6 cellular contexts compared by ENCODE assay signal in the genomic region with DNA sequence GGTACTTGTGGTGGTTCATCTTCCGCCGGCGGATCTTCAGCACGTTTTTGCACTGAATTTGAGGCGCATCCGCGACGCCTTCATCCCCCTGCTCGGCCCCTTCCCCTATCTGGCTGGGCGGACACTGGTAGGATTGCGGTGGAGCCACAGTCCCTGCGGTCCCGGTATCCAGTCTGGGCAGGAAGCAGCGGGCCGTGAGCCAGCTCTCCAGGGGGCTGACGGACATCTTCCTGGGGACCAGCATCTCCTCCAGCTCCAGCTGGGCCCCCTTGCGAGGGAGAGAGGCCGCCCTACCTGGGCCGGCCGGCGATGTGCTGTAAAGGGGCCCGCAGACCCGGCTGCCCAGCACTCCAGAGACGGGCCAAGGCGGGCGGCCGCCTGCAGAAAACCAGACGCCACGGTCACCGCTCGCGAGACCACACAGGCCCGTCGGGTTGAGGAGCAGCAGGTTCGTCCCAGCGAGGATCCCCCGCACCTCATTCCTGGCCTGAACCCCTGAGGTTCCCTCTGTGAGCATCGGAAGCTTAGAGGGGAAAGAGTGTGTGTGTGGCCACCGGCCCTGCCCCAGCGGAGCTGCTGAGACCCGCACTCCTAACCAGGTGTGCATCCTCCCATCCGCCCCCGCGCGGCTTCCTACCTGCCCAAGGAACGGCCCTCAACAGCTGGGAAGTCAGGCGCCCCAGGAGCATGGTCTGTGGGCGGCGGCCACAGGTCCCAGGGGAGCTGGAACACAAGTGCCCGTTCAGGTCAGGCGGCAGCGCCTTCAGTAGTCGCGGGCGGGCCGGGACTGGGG. TPM values are rescaled to one million over a fixed set of nuclear protein-coding genes. Genes with fewer than 3 reads are reported as not detected.
A peak's percentile ranks its signal among the peaks of the same experiment; 100 is the strongest.
DNase-seq lines count a peak whose midpoint lies in the region; ATAC-seq, FAIRE-seq and TF ChIP-seq lines count a peak whose summit lies in the region.

No MANE protein-coding gene starts in this region.

- no peak for DNase-seq in A549 (ENCODE audit: low read depth in 1 of 2, low spot score in 1 of 2)
- DNase-seq in mammary epithelial cell, result no peak
- no peak for DNase-seq in occipital lobe (lab: John Stamatoyannopoulos, UW)
- DNase-seq in NCI-H510A (lab: John Stamatoyannopoulos, UW), result no peak

- H3K79me2 ChIP-seq in mammary epithelial cell (ENCODE audit: insufficient read depth, low read length), result peaks cover 38% of the 10 kb centered on the region

- H3K4me2 ChIP-seq in A549 (peak overlapping the region; percentile 89), mammary epithelial cell (ENCODE audit: insufficient read depth, low read depth, low read length) (peak overlapping the region; percentile 99)

- no peak for TF ChIP-seq RAD21 in A549 (conservative IDR thresholded peaks at IDR 0.05 in 1 of 2, IDR thresholded peaks at IDR 0.05 in 1 of 2)

- H2AFZ ChIP-seq in mammary epithelial cell (ENCODE audit: low read depth, low read length) (peak overlapping the region; percentile 73), neuron (ENCODE audit: low read depth, low read length) (peak overlapping the region; percentile 9)

- no peak for TF ChIP-seq EP300 in A549 (IDR thresholded peaks at IDR 0.05)

- H3K9ac ChIP-seq in mammary epithelial cell (ENCODE audit: insufficient read depth, low read length), result peak overlapping the region; percentile 66

- H3K27me3 ChIP-seq in mammary epithelial cell (ENCODE audit: insufficient read depth, low read length) (no peaks in the 10 kb centered on the region), neuron (ENCODE audit: insufficient read depth, low read length) (no peaks in the 10 kb centered on the region)

- in situ Hi-C loops in mammary epithelial cell (cut with MboI; ENCODE audit: low sequenced_read_pairs in 2 of 2), result no loop called here

- ATAC-seq in A549 (peak; percentile 0 to 2; a peak in 2 of 6 replicates), HG02852 (IDR thresholded peaks at IDR 0.05; ENCODE audit: unreplicated experiment) (peak; percentile 2)

- no peak for FAIRE-seq in A549 (lab: Jason Lieb, UNC)

- TF ChIP-seq CTCF in A549 (IDR thresholded peaks at IDR 0.05) (no peak), mammary epithelial cell (conservative IDR thresholded peaks at IDR 0.05 in 1 of 2, IDR thresholded peaks at IDR 0.05 in 1 of 2; ENCODE audit: extremely low read depth in 1 of 2, insufficient read depth in 1 of 2, low read depth in 1 of 2, low read length in 2 of 2) (no peak)

- H3K9me3 ChIP-seq in A549 (no peaks in the 10 kb centered on the region), mammary epithelial cell (replicated peaks; ENCODE audit: insufficient read depth, low read length) (no peaks in the 10 kb centered on the region), neuron (ENCODE audit: low read length) (no peaks in the 10 kb centered on the region)

- H3K4me1 ChIP-seq in A549 (peaks cover 14% of the 10 kb centered on the region), mammary epithelial cell (ENCODE audit: insufficient read depth, low read length) (peaks cover 27% of the 10 kb centered on the region), neuron (ENCODE audit: insufficient read depth, low read length) (peaks cover 19% of the 10 kb centered on the region)

- intact Hi-C loops in mammary epithelial cell (cut with micrococcal nuclease), result loop anchor here (2.0 to 10.0 kb wide), 2 partner anchors 67 to 131 kb away; no protein-coding TSS in a partner anchor

- BruUV-seq in mammary epithelial cell (replicated peaks; lab: Mats Ljungman, UMichigan), result TSS peak; percentile 87

- dilution Hi-C loops in mammary epithelial cell (cut with HindIII; ENCODE audit: low sequenced_read_pairs), result loop anchor here (5.0 to 10.0 kb wide), 17 partner anchors 63 to 511 kb away; a partner anchor contains a TSS

- no peaks in the 10 kb centered on the region for H3K36me3 ChIP-seq in mammary epithelial cell (ENCODE audit: insufficient read depth, low read length)
- peaks cover 14% of the 10 kb centered on the region for H3K36me3 ChIP-seq in neuron (ENCODE audit: insufficient read depth, low read length)

- H3K4me3 ChIP-seq in A549 (peak overlapping the region; percentile 94), mammary epithelial cell (replicated peaks in 1 of 3; ENCODE audit: insufficient read depth in 1 of 3, low read depth in 2 of 3, low read length in 3 of 3) (peak overlapping the region; percentile 88 to 95 (median 92)), neuron (ENCODE audit: low read length) (peak overlapping the region; percentile 96)

- WGBS in A549 (ENCODE audit: missing lambda C conversion rate), result 56% methylated on average over 14 of the region's 56 CpGs
- 15% methylated on average over 41 of the region's 56 CpGs for WGBS in mammary epithelial cell (ENCODE audit: low coverage, missing lambda C conversion rate)

- POLR2A ChIA-PET in A549 (lab: Yijun Ruan, JAX), result interaction anchor here (2.3 kb wide), 1 partner anchor 25 kb away, joined by 20 read pairs; a partner anchor contains a TSS

- no peak for TF ChIP-seq POLR2A in A549 (IDR thresholded peaks at IDR 0.05; ENCODE audit: low read length)

- H3K27ac ChIP-seq in A549 (peak overlapping the region; percentile 96 to 98), mammary epithelial cell (ENCODE audit: insufficient read depth, low read depth, low read length) (peak overlapping the region; percentile 76)

- CTCF ChIA-PET in A549 (lab: Yijun Ruan, JAX) (interaction anchor here (1.3 to 3.2 kb wide), 8 partner anchors 9 to 130 kb away, joined by 3 to 35 read pairs (median 4); a partner anchor contains a TSS), mammary epithelial cell (lab: Charles Lee; ENCODE audit: low non-redundant PET) (interaction anchor here (0.8 kb wide), 1 partner anchor 25 kb away, joined by 3 read pairs; a partner anchor contains a TSS)

- no peaks in the 10 kb centered on the region for H4K20me1 ChIP-seq in mammary epithelial cell (ENCODE audit: insufficient read depth, low read length)

TF ChIP-seq in A549, 52 proteins besides CTCF, POLR2A, EP300 and RAD21:
- TF ChIP-seq HOXB5 (CRISPR knock-in tag; IDR thresholded peaks at IDR 0.05) (no peak), EHF (CRISPR knock-in tag; IDR thresholded peaks at IDR 0.05) (no peak), HOXA7 (CRISPR knock-in tag; IDR thresholded peaks at IDR 0.05) (no peak), ZC3H11A (IDR thresholded peaks at IDR 0.05) (no peak)

RNA-seq across cellular contexts. Expression of a gene that starts 0.7 kb away (rescaled TPM):
- polyA plus RNA-seq in A549 (2011; rRNA removed) (49.8 and 62.0 TPM in 2 replicates), A549 (2017; fragmentation: RNase III; extraction: RNeasy Plus Mini Kit Qiagen cat#74134 plus additional on column Dnase treatment) (97.2 to 102 TPM (median 97.9 TPM) in 3 replicates), mammary epithelial cell (125 TPM)
- 155 and 157 TPM in 2 replicates for polyA plus RNA-seq in A549 (2012; cell fraction: cytosol; rRNA removed)
- 96.0 and 111 TPM in 2 replicates for polyA plus RNA-seq in A549 (2012; cell fraction: nucleus; rRNA removed)
- 13.1 and 17.2 TPM in 2 replicates for polyA minus RNA-seq in A549 (2011; rRNA and poly(A)+ RNA removed)
- total RNA-seq in mammary epithelial cell (100 to 1,000 TPM in 1 of 2 donors, 10 to 100 TPM in 1; 85.0 to 167 TPM), occipital lobe (26.2 TPM)
- 47.4 TPM for polyA minus RNA-seq in mammary epithelial cell

RNA-seq across cellular contexts. Expression of a gene that starts 15.9 kb away (rescaled TPM):
- 0.07 and 0.12 TPM in 2 replicates for polyA plus RNA-seq in A549 (2011; rRNA removed)
- 0.15 and 0.21 TPM in 2 replicates for polyA plus RNA-seq in A549 (2012; cell fraction: cytosol; rRNA removed)
- 0.50 and 0.70 TPM in 2 replicates for polyA plus RNA-seq in A549 (2012; cell fraction: nucleus; rRNA removed)
- 0.09 to 0.22 TPM (median 0.13 TPM) in 3 replicates for polyA plus RNA-seq in A549 (2017; fragmentation: RNase III; extraction: RNeasy Plus Mini Kit Qiagen cat#74134 plus additional on column Dnase treatment)
- polyA minus RNA-seq in A549 (2011; rRNA and poly(A)+ RNA removed), result 0.19 TPM in 1 of 2 replicates, not detected in the other
- 1 to 10 TPM in 1 of 2 donors, not detected in 1; 6.2 TPM for total RNA-seq in mammary epithelial cell
- polyA plus RNA-seq in mammary epithelial cell, result 0.09 TPM
- polyA minus RNA-seq in mammary epithelial cell, result not detected
- 11.5 TPM for total RNA-seq in occipital lobe

RNA-seq across cellular contexts. Expression of a gene that starts 24.9 kb away (rescaled TPM):
- polyA plus RNA-seq in A549 (2011; rRNA removed), result 111 TPM in 2 replicates
- 63.8 and 64.7 TPM in 2 replicates for polyA plus RNA-seq in A549 (2012; cell fraction: cytosol; rRNA removed)
- 470 and 556 TPM in 2 replicates for polyA plus RNA-seq in A549 (2012; cell fraction: nucleus; rRNA removed)
- polyA plus RNA-seq in A549 (2017; fragmentation: RNase III; extraction: RNeasy Plus Mini Kit Qiagen cat#74134 plus additional on column Dnase treatment), result 80.3 to 93.3 TPM (median 85.5 TPM) in 3 replicates
- 32.8 and 37.7 TPM in 2 replicates for polyA minus RNA-seq in A549 (2011; rRNA and poly(A)+ RNA removed)
- 100 to 1,000 TPM; 103 to 140 TPM for total RNA-seq in mammary epithelial cell
- 64.9 TPM for polyA plus RNA-seq in mammary epithelial cell
- 21.9 TPM for polyA minus RNA-seq in mammary epithelial cell
- 116 TPM for total RNA-seq in occipital lobe

RNA-seq across cellular contexts. Expression of a gene that starts 25.0 kb away (rescaled TPM):
- polyA plus RNA-seq in A549 (2011; rRNA removed) (11.3 and 12.1 TPM in 2 replicates), A549 (2017; fragmentation: RNase III; extraction: RNeasy Plus Mini Kit Qiagen cat#74134 plus additional on column Dnase treatment) (42.7 to 48.3 TPM (median 43.9 TPM) in 3 replicates), mammary epithelial cell (37.4 TPM)
- polyA plus RNA-seq in A549 (2012; cell fraction: cytosol; rRNA removed), result 32.0 and 46.1 TPM in 2 replicates
- 127 and 192 TPM in 2 replicates for polyA plus RNA-seq in A549 (2012; cell fraction: nucleus; rRNA removed)
- 7.5 and 13.2 TPM in 2 replicates for polyA minus RNA-seq in A549 (2011; rRNA and poly(A)+ RNA removed)
- total RNA-seq in mammary epithelial cell (100 to 1,000 TPM in 1 of 2 donors, 10 to 100 TPM in 1; 62.0 to 109 TPM), occipital lobe (70.7 TPM)
- 20.1 TPM for polyA minus RNA-seq in mammary epithelial cell

RNA-seq across cellular contexts. Expression of a gene that starts 32.8 kb away (rescaled TPM):
- polyA plus RNA-seq in A549 (2011; rRNA removed) (146 and 163 TPM in 2 replicates), A549 (2017; fragmentation: RNase III; extraction: RNeasy Plus Mini Kit Qiagen cat#74134 plus additional on column Dnase treatment) (151 to 164 TPM (median 158 TPM) in 3 replicates), mammary epithelial cell (157 TPM)
- polyA plus RNA-seq in A549 (2012; cell fraction: cytosol; rRNA removed), result 151 and 186 TPM in 2 replicates
- polyA plus RNA-seq in A549 (2012; cell fraction: nucleus; rRNA removed), result 78.1 and 104 TPM in 2 replicates
- 50.5 and 55.7 TPM in 2 replicates for polyA minus RNA-seq in A549 (2011; rRNA and poly(A)+ RNA removed)
- total RNA-seq in mammary epithelial cell (100 to 1,000 TPM in 1 of 2 donors, 10 to 100 TPM in 1; 56.7 to 115 TPM), occipital lobe (50.4 TPM)
- polyA minus RNA-seq in mammary epithelial cell, result 119 TPM
